24 cellular contexts compared by ENCODE assay signal in the genomic region with DNA sequence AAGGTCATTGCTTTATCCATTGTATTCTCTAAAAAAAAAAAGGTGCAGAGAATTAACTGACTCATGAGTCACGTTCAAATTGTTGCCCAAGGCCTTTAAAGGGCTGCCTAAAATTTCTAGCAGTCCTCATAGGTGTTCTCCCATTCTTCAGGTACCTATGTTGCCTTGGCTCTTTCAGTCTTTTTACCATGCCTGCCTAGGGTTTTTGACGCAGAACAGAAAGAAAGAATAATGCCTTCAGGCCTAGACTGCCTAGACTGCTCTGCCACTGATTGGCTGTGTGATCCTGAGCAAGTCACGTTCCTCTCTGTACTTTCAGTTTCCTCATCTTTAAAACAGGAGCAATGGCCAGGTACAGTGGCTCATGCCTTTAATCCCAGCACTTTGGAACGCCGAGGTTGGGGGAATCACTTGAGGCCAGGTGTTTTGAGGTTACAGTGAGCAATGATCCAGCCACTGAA. TPM values are rescaled to one million over a fixed set of nuclear protein-coding genes. Genes with fewer than 3 reads are reported as not detected.
A peak's percentile ranks its signal among the peaks of the same experiment; 100 is the strongest.
DNase-seq lines count a peak whose midpoint lies in the region; ATAC-seq and TF ChIP-seq lines count a peak whose summit lies in the region.
"Had no signal": no experiment of that assay in that cellular context is flagged by ENCODE, and none has a peak within 500 bp of the region (broad histone marks: within the 10 kb centered on the region; RNA-seq: fewer than 3 reads in every experiment).

No MANE protein-coding gene starts in this region.

- no peak overlapping the region for H3K14ac ChIP-seq in trophoblast cell (ENCODE audit: low read length)

- H2BK120ac ChIP-seq in trophoblast cell (ENCODE audit: insufficient read depth, low read length, poor library complexity): no peak overlapping the region

- no peaks in the 10 kb centered on the region for H3K79me1 ChIP-seq in trophoblast cell (ENCODE audit: low read length)

- H3K23ac ChIP-seq in trophoblast cell (ENCODE audit: low read length): no peak overlapping the region

- no peak overlapping the region for H2AK5ac ChIP-seq in trophoblast cell (ENCODE audit: low read length)

- H3K27me3 Mint-ChIP-seq in WTC11 (ENCODE audit: low read depth): no peaks in the 10 kb centered on the region
- H3K27me3 Mint-ChIP-seq: activated naive CD8-positive, alpha-beta T cell; T-cell had no signal

- intact Hi-C loops in esophagus squamous epithelium (cut with DNase I): no loop called here

- peaks cover 0 to 10% (median 0%) of the 10 kb centered on the region in 3 donors for H3K36me3 ChIP-seq in esophagus squamous epithelium
- H3K36me3 ChIP-seq in trophoblast cell (ENCODE audit: control insufficient read depth in 1 of 2, insufficient read depth in 2 of 2, low read length in 2 of 2): peaks cover 0 to 1% of the 10 kb centered on the region in 2 experiments

- no peaks in the 10 kb centered on the region for H3K27me3 ChIP-seq in esophagus squamous epithelium
- no peaks in the 10 kb centered on the region for H3K27me3 ChIP-seq in trophoblast cell (ENCODE audit: insufficient read depth, low read length)

- TF ChIP-seq CTCF in WTC11 (IDR thresholded peaks at IDR 0.05) (no peak), esophagus squamous epithelium (IDR thresholded peaks at IDR 0.05) (no peak)

- H3K4ac ChIP-seq in trophoblast cell (ENCODE audit: low read depth, low read length): no peak overlapping the region

- H2AFZ ChIP-seq in trophoblast cell (ENCODE audit: insufficient read depth, low read length, poor library complexity): no peak overlapping the region

- CTCF ChIA-PET in WTC11 (lab: Charles Lee): no interaction called here

- H3K9ac ChIP-seq in trophoblast cell (ENCODE audit: low read length): no peak overlapping the region

- H4K91ac ChIP-seq in trophoblast cell (ENCODE audit: low read depth, low read length): peak overlapping the region; percentile 0

- no peaks in the 10 kb centered on the region for H3K9me3 Mint-ChIP-seq in WTC11
- H3K9me3 Mint-ChIP-seq: neural crest cell, T-cell had no signal

- H3K9me3 ChIP-seq in esophagus squamous epithelium (no peaks in the 10 kb centered on the region), trophoblast cell (ENCODE audit: insufficient read depth, low read depth, low read length) (no peaks in the 10 kb centered on the region)

- H3K27ac ChIP-seq in esophagus squamous epithelium (peak overlapping the region in 3 of 4 donors; percentile 15 to 46 (median 19)), trophoblast cell (ENCODE audit: low read depth, low read length) (no peak overlapping the region)
- H3K27ac ChIP-seq: C4-2B had no signal

- DNase-seq in WTC11 (ENCODE audit: low spot score) (no peak), esophagus squamous epithelium (lab: John Stamatoyannopoulos, UW) (no peak), trophoblast cell (peak; percentile 59 to 79), NCI-H2196 (lab: John Stamatoyannopoulos, UW; ENCODE audit: unreplicated experiment) (no peak), NCI-H2029 (lab: John Stamatoyannopoulos, UW) (no peak)
- DNase-seq: activated CD4-positive, alpha-beta T cell treated with anti-CD3 and anti-CD28 coated beads for 48 hours; DMS 273 treated with DMSO at 0.1 percent for 48 hours; effector memory CD4-positive, alpha-beta T cell; HCEC 1CT; KG1; left cardiac atrium; midbrain; MV-4-11; NCI-H187 treated with DMSO at 0.1 percent for 48 hours; substantia nigra; T-cell had no signal

- peaks cover 0 to 51% (median 5%) of the 10 kb centered on the region in 3 donors for H3K4me1 ChIP-seq in esophagus squamous epithelium
- peaks cover 0 to 3% of the 10 kb centered on the region in 2 experiments for H3K4me1 ChIP-seq in trophoblast cell (ENCODE audit: control insufficient read depth in 1 of 2, insufficient read depth in 2 of 2, low read length in 2 of 2)

- peak overlapping the region; percentile 67 for H3K27ac Mint-ChIP-seq in WTC11
- H3K27ac Mint-ChIP-seq: activated naive CD8-positive, alpha-beta T cell; progenitor cell of endocrine pancreas; T-cell had no signal

- TF ChIP-seq POLR2A in esophagus squamous epithelium (IDR thresholded peaks at IDR 0.05): no peak

- H3K4me3 Mint-ChIP-seq in WTC11: no peak overlapping the region
- H3K4me3 Mint-ChIP-seq: activated naive CD8-positive, alpha-beta T cell; neural crest cell; T-cell had no signal

- H3K18ac ChIP-seq in trophoblast cell (ENCODE audit: low read length): no peak overlapping the region

- H3K36me3 Mint-ChIP-seq in WTC11: peaks cover 34% of the 10 kb centered on the region

- H4K8ac ChIP-seq in trophoblast cell (ENCODE audit: low read depth, low read length): no peak overlapping the region

- H2BK5ac ChIP-seq in trophoblast cell (ENCODE audit: low read depth, low read length, poor library complexity): no peak overlapping the region

- no peak overlapping the region for H3K4me2 ChIP-seq in trophoblast cell (ENCODE audit: low read length)

- H2BK12ac ChIP-seq in trophoblast cell (ENCODE audit: low read length): no peak overlapping the region

- H3K4me1 Mint-ChIP-seq in WTC11: peaks cover 82% of the 10 kb centered on the region

- H3K4me3 ChIP-seq in esophagus squamous epithelium (no peak overlapping the region), trophoblast cell (ENCODE audit: low read depth, low read length) (no peak overlapping the region)

- 44 to 51% methylated on average over 5 of the region's 5 CpGs for WGBS in esophagus squamous epithelium, 2 donors
- WGBS in trophoblast cell (ENCODE audit: extremely low coverage, insufficient coverage, insufficient read length): no CpG with 5 or more reads among the region's 5 CpGs

- H4K12ac ChIP-seq in trophoblast cell (ENCODE audit: low read depth, low read length): no peak overlapping the region

- ATAC-seq in GM19452 (IDR thresholded peaks at IDR 0.05; ENCODE audit: unreplicated experiment) (peak; percentile 14), WTC11 (peak; percentile 37; the same call in 1 of the 2 replicates), GM21529 (IDR thresholded peaks at IDR 0.05; ENCODE audit: unreplicated experiment) (no peak)
- ATAC-seq: left cardiac atrium, Panc1, T-cell had no signal

- POLR2A ChIA-PET in WTC11 (lab: Charles Lee): interaction anchor here (0.7 kb wide), 1 partner anchor 22 kb away, joined by 3 read pairs; a partner anchor contains a TSS

- H3K79me2 ChIP-seq in trophoblast cell (ENCODE audit: control insufficient read depth, insufficient read depth, low read length, poor library complexity): no peaks in the 10 kb centered on the region

TF ChIP-seq in WTC11, 78 proteins besides CTCF, POLR2A, EP300 and RAD21:
- TF ChIP-seq NFATC4 (CRISPR knock-in tag; IDR thresholded peaks at IDR 0.05): no peak
- TF ChIP-seq, protein P1, sequence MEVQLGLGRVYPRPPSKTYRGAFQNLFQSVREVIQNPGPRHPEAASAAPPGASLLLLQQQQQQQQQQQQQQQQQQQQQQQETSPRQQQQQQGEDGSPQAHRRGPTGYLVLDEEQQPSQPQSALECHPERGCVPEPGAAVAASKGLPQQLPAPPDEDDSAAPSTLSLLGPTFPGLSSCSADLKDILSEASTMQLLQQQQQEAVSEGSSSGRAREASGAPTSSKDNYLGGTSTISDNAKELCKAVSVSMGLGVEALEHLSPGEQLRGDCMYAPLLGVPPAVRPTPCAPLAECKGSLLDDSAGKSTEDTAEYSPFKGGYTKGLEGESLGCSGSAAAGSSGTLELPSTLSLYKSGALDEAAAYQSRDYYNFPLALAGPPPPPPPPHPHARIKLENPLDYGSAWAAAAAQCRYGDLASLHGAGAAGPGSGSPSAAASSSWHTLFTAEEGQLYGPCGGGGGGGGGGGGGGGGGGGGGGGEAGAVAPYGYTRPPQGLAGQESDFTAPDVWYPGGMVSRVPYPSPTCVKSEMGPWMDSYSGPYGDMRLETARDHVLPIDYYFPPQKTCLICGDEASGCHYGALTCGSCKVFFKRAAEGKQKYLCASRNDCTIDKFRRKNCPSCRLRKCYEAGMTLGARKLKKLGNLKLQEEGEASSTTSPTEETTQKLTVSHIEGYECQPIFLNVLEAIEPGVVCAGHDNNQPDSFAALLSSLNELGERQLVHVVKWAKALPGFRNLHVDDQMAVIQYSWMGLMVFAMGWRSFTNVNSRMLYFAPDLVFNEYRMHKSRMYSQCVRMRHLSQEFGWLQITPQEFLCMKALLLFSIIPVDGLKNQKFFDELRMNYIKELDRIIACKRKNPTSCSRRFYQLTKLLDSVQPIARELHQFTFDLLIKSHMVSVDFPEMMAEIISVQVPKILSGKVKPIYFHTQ (CRISPR knock-in tag; IDR thresholded peaks at IDR 0.05): no peak

RNA-seq across cellular contexts. Expression of a gene that starts 21.5 kb away (rescaled TPM):
- total RNA-seq in WTC11 (2021) (269 to 299 TPM (median 293 TPM) in 3 replicates), esophagus squamous epithelium (100 to 1,000 TPM in 2 of 4 donors, 10 to 100 TPM in 2; 38.5 to 167 (median 109) TPM)
- polyA plus RNA-seq in trophoblast cell (2013): 112 and 122 TPM in 2 replicates
- total RNA-seq: G401 had no signal

Comparison
In these comparisons a context has a peak if more than half of its experiments do, and no peak if none do; other contexts are left out.
1. DNase-seq: peak in trophoblast cell (2 of 2); none in WTC11 (single experiment), esophagus squamous epithelium (single experiment), NCI-H2196 (single experiment) and NCI-H2029 (single experiment).